Comparison of ENCODE assay signal across 8 cellular contexts in genomic region chr5:175796536-175797499, GRCh38.
DNase-seq lines count a peak whose midpoint lies in the region; ATAC-seq, FAIRE-seq and TF ChIP-seq lines count a peak whose summit lies in the region.

No MANE protein-coding gene starts in this region.

- no peaks in the 10 kb centered on the region for H3K4me1 ChIP-seq in osteoblast (ENCODE audit: insufficient read depth, low read length)
- peaks cover 4 to 10% of the 10 kb centered on the region in 2 donors for H3K4me1 ChIP-seq in thoracic aorta (ENCODE audit: control insufficient read depth in 1 of 2, low read depth in 2 of 2)

- no peaks in the 10 kb centered on the region for H3K79me2 ChIP-seq in osteoblast (ENCODE audit: insufficient read depth, low read length)

- H3K9me3 ChIP-seq in osteoblast (ENCODE audit: low read depth, low read length) (no peaks in the 10 kb centered on the region), thoracic aorta (no peaks in the 10 kb centered on the region)

- H3K36me3 ChIP-seq in osteoblast (ENCODE audit: insufficient read depth, low read length) (no peaks in the 10 kb centered on the region), thoracic aorta (no peaks in the 10 kb centered on the region)

- no peak overlapping the region for H2AFZ ChIP-seq in osteoblast (ENCODE audit: low read length)

- TF ChIP-seq CTCF in osteoblast (IDR thresholded peaks at IDR 0.05; ENCODE audit: extremely low read depth, low read depth, low read length) (no peak), thoracic aorta (IDR thresholded peaks at IDR 0.05) (no peak)

- DNase-seq in SKM-1 treated with dmso at 0.1 percent for 144 hours (lab: John Stamatoyannopoulos, UW; ENCODE audit: unreplicated experiment) (peak; percentile 6), SKM-1 (lab: John Stamatoyannopoulos, UW; ENCODE audit: unreplicated experiment) (no peak), RPMI7951 (ENCODE audit: low read depth) (peak; percentile 77), frontal cortex (ENCODE audit: low spot score in 2 of 2) (peak; percentile 75 to 77), osteoblast (ENCODE audit: insufficient read length, low spot score, missing footprints) (peak; percentile 98), thoracic aorta (ENCODE audit: low spot score) (no peak)
- DNase-seq in activated gamma-delta T cell treated with anti-CD3 and anti-CD28 coated beads, Interleukin-2, amount 50 U/mL, for 16 hours (ENCODE audit: low read depth) = peak; percentile 50

- H3K4me3 ChIP-seq in osteoblast (ENCODE audit: insufficient read depth, low read length) = peak overlapping the region; percentile 33
- peak overlapping the region; percentile 49 for H3K4me3 ChIP-seq in thoracic aorta

- no peak overlapping the region for H3K4me2 ChIP-seq in osteoblast (ENCODE audit: insufficient read depth, low read length)

- FAIRE-seq in frontal cortex (lab: Jason Lieb, UNC) = no peak

- ATAC-seq in HG03460 (IDR thresholded peaks at IDR 0.05; ENCODE audit: unreplicated experiment) = peak; percentile 73
- ATAC-seq in thoracic aorta (ENCODE audit: insufficient number of reproducible peaks, low FRiP score, low read depth) = peak; percentile 57

- H3K27me3 ChIP-seq in osteoblast (ENCODE audit: insufficient read depth, low read length) (no peaks in the 10 kb centered on the region), thoracic aorta (replicated peaks; ENCODE audit: insufficient read depth) (no peaks in the 10 kb centered on the region)

- no peaks in the 10 kb centered on the region for H4K20me1 ChIP-seq in osteoblast (ENCODE audit: insufficient read depth, low read length)

- H3K27ac ChIP-seq in osteoblast (ENCODE audit: low read depth, low read length) (no peak overlapping the region), thoracic aorta (no peak overlapping the region)

Comparison
In these comparisons a context has a peak if more than half of its experiments do, and no peak if none do; other contexts are left out.
1. DNase-seq: peak in SKM-1 treated with dmso at 0.1 percent for 144 hours (single experiment), RPMI7951 (single experiment), activated gamma-delta T cell treated with anti-CD3 and anti-CD28 coated beads, Interleukin-2, amount 50 U/mL, for 16 hours (single experiment), frontal cortex (2 of 2) and osteoblast (single experiment); none in SKM-1 (single experiment) and thoracic aorta (single experiment).